2 cellular contexts compared by ENCODE assay signal in the genomic region with DNA sequence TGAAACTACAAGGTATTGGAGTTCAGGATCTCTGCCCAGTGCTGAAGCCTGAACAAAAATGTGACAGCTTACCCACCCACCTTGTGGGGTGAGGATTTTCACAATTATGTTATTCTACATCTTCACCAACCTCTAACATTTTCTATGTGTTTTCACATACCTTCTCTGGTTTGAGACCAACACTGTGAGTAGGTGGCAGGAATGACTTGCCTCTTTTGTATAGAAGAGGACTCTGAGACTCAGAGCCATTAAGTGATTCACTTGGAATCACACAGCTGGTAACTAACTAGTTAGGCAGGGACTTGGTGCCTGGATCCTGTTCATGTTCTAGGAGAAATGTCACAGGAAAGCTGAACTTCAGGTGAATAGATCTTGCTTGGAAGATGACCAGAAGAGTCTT.
TF ChIP-seq lines count a peak whose summit lies in the region.

No MANE protein-coding gene starts in this region.

TF ChIP-seq in endothelial cell of umbilical vein, 7 proteins besides CTCF, POLR2A, EP300 and RAD21:
- TF ChIP-seq EZH2 (IDR thresholded peaks at IDR 0.05; ENCODE audit: borderline replicate concordance, low read depth, low read length, severe bottlenecking) (no peak), POLR2AphosphoS5 (IDR thresholded peaks at IDR 0.05; ENCODE audit: insufficient read depth, low read depth, low read length) (no peak), MYC (IDR thresholded peaks at IDR 0.05; ENCODE audit: low read depth, low read length) (no peak), GATA2 (IDR thresholded peaks at IDR 0.05; ENCODE audit: insufficient read depth, insufficient read length, low read depth, low read length) (no peak), JUN (IDR thresholded peaks at IDR 0.05; ENCODE audit: borderline replicate concordance, insufficient read depth, insufficient read length, low read depth) (no peak), FOS (IDR thresholded peaks at IDR 0.05; ENCODE audit: borderline replicate concordance, insufficient read depth, low read length) (no peak)
- TF ChIP-seq, protein P1, sequence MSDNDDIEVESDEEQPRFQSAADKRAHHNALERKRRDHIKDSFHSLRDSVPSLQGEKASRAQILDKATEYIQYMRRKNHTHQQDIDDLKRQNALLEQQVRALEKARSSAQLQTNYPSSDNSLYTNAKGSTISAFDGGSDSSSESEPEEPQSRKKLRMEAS (IDR thresholded peaks at IDR 0.05; ENCODE audit: insufficient read depth, insufficient read length) = no peak

TF ChIP-seq in GM23338, 12 proteins besides CTCF, POLR2A, EP300 and RAD21:
- TF ChIP-seq CREB1 (CRISPR knock-in tag; IDR thresholded peaks at IDR 0.05; ENCODE audit: low read depth) (no peak), ZNF114 (CRISPR knock-in tag; IDR thresholded peaks at IDR 0.05) (no peak), EZH2 (IDR thresholded peaks at IDR 0.05; ENCODE audit: low read depth, unreplicated experiment) (no peak), ZNF331 (CRISPR knock-in tag; IDR thresholded peaks at IDR 0.05; ENCODE audit: low read depth) (no peak), POLR2AphosphoS5 (IDR thresholded peaks at IDR 0.05; ENCODE audit: low read depth) (no peak), EZH2phosphoT487 (IDR thresholded peaks at IDR 0.05; ENCODE audit: unreplicated experiment) (no peak), JUNB (IDR thresholded peaks at IDR 0.05; ENCODE audit: unreplicated experiment) (no peak), NANOG (IDR thresholded peaks at IDR 0.05; ENCODE audit: borderline replicate concordance) (no peak), STAT1 (IDR thresholded peaks at IDR 0.05; ENCODE audit: unreplicated experiment) (no peak)
- TF ChIP-seq, protein P2, sequence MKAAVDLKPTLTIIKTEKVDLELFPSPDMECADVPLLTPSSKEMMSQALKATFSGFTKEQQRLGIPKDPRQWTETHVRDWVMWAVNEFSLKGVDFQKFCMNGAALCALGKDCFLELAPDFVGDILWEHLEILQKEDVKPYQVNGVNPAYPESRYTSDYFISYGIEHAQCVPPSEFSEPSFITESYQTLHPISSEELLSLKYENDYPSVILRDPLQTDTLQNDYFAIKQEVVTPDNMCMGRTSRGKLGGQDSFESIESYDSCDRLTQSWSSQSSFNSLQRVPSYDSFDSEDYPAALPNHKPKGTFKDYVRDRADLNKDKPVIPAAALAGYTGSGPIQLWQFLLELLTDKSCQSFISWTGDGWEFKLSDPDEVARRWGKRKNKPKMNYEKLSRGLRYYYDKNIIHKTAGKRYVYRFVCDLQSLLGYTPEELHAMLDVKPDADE (IDR thresholded peaks at IDR 0.05) = no peak
- TF ChIP-seq, protein P3, sequence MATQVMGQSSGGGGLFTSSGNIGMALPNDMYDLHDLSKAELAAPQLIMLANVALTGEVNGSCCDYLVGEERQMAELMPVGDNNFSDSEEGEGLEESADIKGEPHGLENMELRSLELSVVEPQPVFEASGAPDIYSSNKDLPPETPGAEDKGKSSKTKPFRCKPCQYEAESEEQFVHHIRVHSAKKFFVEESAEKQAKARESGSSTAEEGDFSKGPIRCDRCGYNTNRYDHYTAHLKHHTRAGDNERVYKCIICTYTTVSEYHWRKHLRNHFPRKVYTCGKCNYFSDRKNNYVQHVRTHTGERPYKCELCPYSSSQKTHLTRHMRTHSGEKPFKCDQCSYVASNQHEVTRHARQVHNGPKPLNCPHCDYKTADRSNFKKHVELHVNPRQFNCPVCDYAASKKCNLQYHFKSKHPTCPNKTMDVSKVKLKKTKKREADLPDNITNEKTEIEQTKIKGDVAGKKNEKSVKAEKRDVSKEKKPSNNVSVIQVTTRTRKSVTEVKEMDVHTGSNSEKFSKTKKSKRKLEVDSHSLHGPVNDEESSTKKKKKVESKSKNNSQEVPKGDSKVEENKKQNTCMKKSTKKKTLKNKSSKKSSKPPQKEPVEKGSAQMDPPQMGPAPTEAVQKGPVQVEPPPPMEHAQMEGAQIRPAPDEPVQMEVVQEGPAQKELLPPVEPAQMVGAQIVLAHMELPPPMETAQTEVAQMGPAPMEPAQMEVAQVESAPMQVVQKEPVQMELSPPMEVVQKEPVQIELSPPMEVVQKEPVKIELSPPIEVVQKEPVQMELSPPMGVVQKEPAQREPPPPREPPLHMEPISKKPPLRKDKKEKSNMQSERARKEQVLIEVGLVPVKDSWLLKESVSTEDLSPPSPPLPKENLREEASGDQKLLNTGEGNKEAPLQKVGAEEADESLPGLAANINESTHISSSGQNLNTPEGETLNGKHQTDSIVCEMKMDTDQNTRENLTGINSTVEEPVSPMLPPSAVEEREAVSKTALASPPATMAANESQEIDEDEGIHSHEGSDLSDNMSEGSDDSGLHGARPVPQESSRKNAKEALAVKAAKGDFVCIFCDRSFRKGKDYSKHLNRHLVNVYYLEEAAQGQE (IDR thresholded peaks at IDR 0.05; ENCODE audit: unreplicated experiment) = no peak
- TF ChIP-seq, protein P4, sequence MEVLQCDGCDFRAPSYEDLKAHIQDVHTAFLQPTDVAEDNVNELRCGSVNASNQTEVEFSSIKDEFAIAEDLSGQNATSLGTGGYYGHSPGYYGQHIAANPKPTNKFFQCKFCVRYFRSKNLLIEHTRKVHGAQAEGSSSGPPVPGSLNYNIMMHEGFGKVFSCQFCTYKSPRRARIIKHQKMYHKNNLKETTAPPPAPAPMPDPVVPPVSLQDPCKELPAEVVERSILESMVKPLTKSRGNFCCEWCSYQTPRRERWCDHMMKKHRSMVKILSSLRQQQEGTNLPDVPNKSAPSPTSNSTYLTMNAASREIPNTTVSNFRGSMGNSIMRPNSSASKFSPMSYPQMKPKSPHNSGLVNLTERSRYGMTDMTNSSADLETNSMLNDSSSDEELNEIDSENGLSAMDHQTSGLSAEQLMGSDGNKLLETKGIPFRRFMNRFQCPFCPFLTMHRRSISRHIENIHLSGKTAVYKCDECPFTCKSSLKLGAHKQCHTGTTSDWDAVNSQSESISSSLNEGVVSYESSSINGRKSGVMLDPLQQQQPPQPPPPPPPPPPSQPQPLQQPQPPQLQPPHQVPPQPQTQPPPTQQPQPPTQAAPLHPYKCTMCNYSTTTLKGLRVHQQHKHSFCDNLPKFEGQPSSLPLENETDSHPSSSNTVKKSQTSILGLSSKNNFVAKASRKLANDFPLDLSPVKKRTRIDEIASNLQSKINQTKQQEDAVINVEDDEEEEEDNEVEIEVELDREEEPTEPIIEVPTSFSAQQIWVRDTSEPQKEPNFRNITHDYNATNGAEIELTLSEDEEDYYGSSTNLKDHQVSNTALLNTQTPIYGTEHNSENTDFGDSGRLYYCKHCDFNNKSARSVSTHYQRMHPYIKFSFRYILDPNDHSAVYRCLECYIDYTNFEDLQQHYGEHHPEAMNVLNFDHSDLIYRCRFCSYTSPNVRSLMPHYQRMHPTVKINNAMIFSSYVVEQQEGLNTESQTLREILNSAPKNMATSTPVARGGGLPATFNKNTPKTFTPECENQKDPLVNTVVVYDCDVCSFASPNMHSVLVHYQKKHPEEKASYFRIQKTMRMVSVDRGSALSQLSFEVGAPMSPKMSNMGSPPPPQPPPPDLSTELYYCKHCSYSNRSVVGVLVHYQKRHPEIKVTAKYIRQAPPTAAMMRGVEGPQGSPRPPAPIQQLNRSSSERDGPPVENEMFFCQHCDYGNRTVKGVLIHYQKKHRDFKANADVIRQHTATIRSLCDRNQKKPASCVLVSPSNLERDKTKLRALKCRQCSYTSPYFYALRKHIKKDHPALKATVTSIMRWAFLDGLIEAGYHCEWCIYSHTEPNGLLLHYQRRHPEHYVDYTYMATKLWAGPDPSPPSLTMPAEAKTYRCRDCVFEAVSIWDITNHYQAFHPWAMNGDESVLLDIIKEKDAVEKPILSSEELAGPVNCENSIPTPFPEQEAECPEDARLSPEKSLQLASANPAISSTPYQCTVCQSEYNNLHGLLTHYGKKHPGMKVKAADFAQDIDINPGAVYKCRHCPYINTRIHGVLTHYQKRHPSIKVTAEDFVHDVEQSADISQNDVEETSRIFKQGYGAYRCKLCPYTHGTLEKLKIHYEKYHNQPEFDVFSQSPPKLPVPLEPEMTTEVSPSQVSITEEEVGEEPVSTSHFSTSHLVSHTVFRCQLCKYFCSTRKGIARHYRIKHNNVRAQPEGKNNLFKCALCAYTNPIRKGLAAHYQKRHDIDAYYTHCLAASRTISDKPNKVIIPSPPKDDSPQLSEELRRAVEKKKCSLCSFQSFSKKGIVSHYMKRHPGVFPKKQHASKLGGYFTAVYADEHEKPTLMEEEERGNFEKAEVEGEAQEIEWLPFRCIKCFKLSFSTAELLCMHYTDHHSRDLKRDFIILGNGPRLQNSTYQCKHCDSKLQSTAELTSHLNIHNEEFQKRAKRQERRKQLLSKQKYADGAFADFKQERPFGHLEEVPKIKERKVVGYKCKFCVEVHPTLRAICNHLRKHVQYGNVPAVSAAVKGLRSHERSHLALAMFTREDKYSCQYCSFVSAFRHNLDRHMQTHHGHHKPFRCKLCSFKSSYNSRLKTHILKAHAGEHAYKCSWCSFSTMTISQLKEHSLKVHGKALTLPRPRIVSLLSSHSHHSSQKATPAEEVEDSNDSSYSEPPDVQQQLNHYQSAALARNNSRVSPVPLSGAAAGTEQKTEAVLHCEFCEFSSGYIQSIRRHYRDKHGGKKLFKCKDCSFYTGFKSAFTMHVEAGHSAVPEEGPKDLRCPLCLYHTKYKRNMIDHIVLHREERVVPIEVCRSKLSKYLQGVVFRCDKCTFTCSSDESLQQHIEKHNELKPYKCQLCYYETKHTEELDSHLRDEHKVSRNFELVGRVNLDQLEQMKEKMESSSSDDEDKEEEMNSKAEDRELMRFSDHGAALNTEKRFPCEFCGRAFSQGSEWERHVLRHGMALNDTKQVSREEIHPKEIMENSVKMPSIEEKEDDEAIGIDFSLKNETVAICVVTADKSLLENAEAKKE (CRISPR knock-in tag; IDR thresholded peaks at IDR 0.05) = no peak
TF ChIP-seq in GM23338: peak in this region for 0.
